In genomic region chr2:219597552-219598307, GRCh38 we compare ENCODE assay signal across 8 cellular contexts. TPM values are rescaled to one million over a fixed set of nuclear protein-coding genes. Genes with fewer than 3 reads are reported as not detected.
DNase-seq lines count a peak whose midpoint lies in the region; ATAC-seq, FAIRE-seq and TF ChIP-seq lines count a peak whose summit lies in the region.

Gene STK11IP, plus strand, starts transcription at chr2:219597857. Its CDS starts 263 bp downstream, at chr2:219598120.

- H3K27me3 ChIP-seq in bronchial epithelial cell (ENCODE audit: control insufficient read depth, insufficient read depth, low read length) = no peaks in the 10 kb centered on the region
- H3K27me3 ChIP-seq in small intestine (ENCODE audit: control insufficient read depth in 2 of 2, insufficient read depth in 2 of 2, low read length in 2 of 2) = no peaks in the 10 kb centered on the region

- H3K27ac ChIP-seq in small intestine (ENCODE audit: low read depth in 1 of 2, low read length in 1 of 2) = peak within 1 kb of the TSS; percentile 83 to 90

- H3K4me1 ChIP-seq in small intestine (ENCODE audit: control insufficient read depth in 2 of 2, insufficient read depth in 1 of 2, low read depth in 1 of 2, low read length in 1 of 2) = no peaks in the 10 kb centered on the region

- H3K9me3 ChIP-seq in small intestine (ENCODE audit: control insufficient read depth, low read depth) = no peaks in the 10 kb centered on the region

- WGBS in small intestine, 3 donors = 0 to 1% (median 0%) methylated on average over 57 of the region's 57 CpGs

- ATAC-seq in GM18907 (IDR thresholded peaks at IDR 0.05; ENCODE audit: unreplicated experiment) = peak; percentile 92
- ATAC-seq in HG03159 (IDR thresholded peaks at IDR 0.05; ENCODE audit: unreplicated experiment) = peak; percentile 90

- H3K4me3 ChIP-seq in AG04449 (ENCODE audit: low read depth, low read length) = peak within 1 kb of the TSS; percentile 84
- H3K4me3 ChIP-seq in WI38 (ENCODE audit: low read depth, low read length) = peak within 1 kb of the TSS; percentile 69
- H3K4me3 ChIP-seq in bronchial epithelial cell (ENCODE audit: low read depth, low read length) = peak within 1 kb of the TSS; percentile 79
- peak within 1 kb of the TSS; percentile 59 to 70 for H3K4me3 ChIP-seq in small intestine (ENCODE audit: low read depth in 1 of 2, low read length in 2 of 2)

- DNase-seq in AG04449 (ENCODE audit: low read depth, low spot score) = peak; percentile 70
- DNase-seq in NCI-H2227 treated with DMSO at 0.1 percent for 48 hours (lab: John Stamatoyannopoulos, UW) = peak; percentile 98
- DNase-seq in bronchial epithelial cell (ENCODE audit: low read depth) = peak; percentile 90
- peak; percentile 98 for DNase-seq in iPS-NIHi11 (ENCODE audit: low spot score)
- DNase-seq in small intestine = peak; percentile 98

- peaks cover 10% of the 10 kb centered on the region for H3K36me3 ChIP-seq in bronchial epithelial cell (ENCODE audit: control insufficient read depth, insufficient read depth, low read length)
- peaks cover 4 to 5% of the 10 kb centered on the region in 2 donors for H3K36me3 ChIP-seq in small intestine (ENCODE audit: control insufficient read depth in 2 of 2, insufficient read depth in 2 of 2, low read length in 2 of 2)

- POLR2A ChIA-PET in AG04449 (lab: Yijun Ruan, JAX) = interaction anchor here (0.6 to 2.0 kb wide), 8 partner anchors 15 to 56 kb away, joined by 3 to 13 read pairs (median 4); partner anchors contain the start of genes CHPF, INHA, OBSL1 and TMEM198

- TF ChIP-seq CTCF in AG04449 (IDR thresholded peaks at IDR 0.05; ENCODE audit: insufficient read depth, low read length, missing control alignments) (no peak), WI38 (IDR thresholded peaks at IDR 0.05; ENCODE audit: low read depth, low read length) (no peak), bronchial epithelial cell (IDR thresholded peaks at IDR 0.05; ENCODE audit: insufficient read depth, low read length, severe bottlenecking) (no peak)

- CTCF ChIA-PET in AG04449 (lab: Yijun Ruan, JAX) = interaction anchor here (1.0 to 4.0 kb wide), 9 partner anchors 13 to 92 kb away, joined by 3 to 32 read pairs (median 12); no protein-coding TSS in a partner anchor

- FAIRE-seq in bronchial epithelial cell (lab: Jason Lieb, UNC) = no peak
- no peak for FAIRE-seq in small intestine (lab: Jason Lieb, UNC)

RNA-seq across cellular contexts. Expression of gene STK11IP, which starts in this region (rescaled TPM):
- total RNA-seq in bronchial epithelial cell = 11.3 and 16.9 TPM in 2 replicates
- polyA plus RNA-seq in small intestine = 10 to 100 TPM; 20.4 to 38.9 (median 23.9) TPM

Comparison
In these comparisons a context has a peak if more than half of its experiments do, and no peak if none do; other contexts are left out.
1. Peak in every context shown above with its lines: DNase-seq, ATAC-seq, H3K4me3 ChIP-seq and H3K27ac ChIP-seq.